ENCODE assay signal across 9 cellular contexts in genomic region chr11:17978553-17979287, GRCh38. TPM values are rescaled to one million over a fixed set of nuclear protein-coding genes. Genes with fewer than 3 reads are reported as not detected.
A peak's percentile ranks its signal among the peaks of the same experiment; 100 is the strongest.
DNase-seq lines count a peak whose midpoint lies in the region; ATAC-seq, FAIRE-seq and TF ChIP-seq lines count a peak whose summit lies in the region.
"Had no signal": no experiment of that assay in that cellular context is flagged by ENCODE, and none has a peak within 500 bp of the region (broad histone marks: within the 10 kb centered on the region; RNA-seq: fewer than 3 reads in every experiment).

No MANE protein-coding gene starts in this region.

- DNase-seq in D721Med (ENCODE audit: insufficient read length, low spot score): no peak
- peak; percentile 51 for DNase-seq in GM20000 (ENCODE audit: low spot score)
- DNase-seq in NCI-H446 treated with DMSO at 0.1 percent for 48 hours (lab: John Stamatoyannopoulos, UW): peak; percentile 3
- no peak for DNase-seq in astrocyte (ENCODE audit: low read depth)
- peak; percentile 81 for DNase-seq in iPS-NIHi11 (ENCODE audit: low spot score)
- DNase-seq in stimulated activated effector memory CD8-positive, alpha-beta T cell treated with anti-CD3 and anti-CD28 coated beads, Interleukin-12 subunit alpha, Interleukin-12 subunit beta, amount 100 ng/mL, for 72 hours (ENCODE audit: low spot score in 2 of 2): no peak
- DNase-seq in T-helper 9 cell: no peak

- H3K36me3 ChIP-seq in astrocyte (ENCODE audit: insufficient read depth, low read length): no peaks in the 10 kb centered on the region

- no peaks in the 10 kb centered on the region for H3K27me3 ChIP-seq in astrocyte (ENCODE audit: insufficient read depth, low read length)

- H3K27ac Mint-ChIP-seq in astrocyte (ENCODE audit: unreplicated experiment): no peak overlapping the region
- H3K27ac Mint-ChIP-seq in stimulated activated effector memory CD8-positive, alpha-beta T cell treated with anti-CD3 and anti-CD28 coated beads, Interleukin-12 subunit alpha, Interleukin-12 subunit beta, amount 100 ng/mL, for 72 hours: no peak overlapping the region

- no peak for FAIRE-seq in D721Med (lab: Jason Lieb, UNC)
- FAIRE-seq in astrocyte (lab: Jason Lieb, UNC): no peak

- H2AFZ ChIP-seq in astrocyte (ENCODE audit: low read depth, low read length): no peak overlapping the region

- H3K36me3 Mint-ChIP-seq in astrocyte (ENCODE audit: low read depth, unreplicated experiment): peaks cover 7% of the 10 kb centered on the region
- peaks cover 28% of the 10 kb centered on the region for H3K36me3 Mint-ChIP-seq in stimulated activated effector memory CD8-positive, alpha-beta T cell treated with anti-CD3 and anti-CD28 coated beads, Interleukin-12 subunit alpha, Interleukin-12 subunit beta, amount 100 ng/mL, for 72 hours

- H3K4me2 ChIP-seq in astrocyte (ENCODE audit: low read length): no peak overlapping the region

- no peaks in the 10 kb centered on the region for H3K9me3 ChIP-seq in astrocyte (ENCODE audit: insufficient read depth, low read depth, low read length)

- H3K79me2 ChIP-seq in astrocyte (ENCODE audit: insufficient read depth, low read length): no peaks in the 10 kb centered on the region

- TF ChIP-seq CTCF in D721Med (IDR thresholded peaks at IDR 0.05; ENCODE audit: insufficient read depth, missing control alignments) (peak; percentile 81), GM20000 (IDR thresholded peaks at IDR 0.05; ENCODE audit: extremely low read depth, missing control alignments) (peak; percentile 27), astrocyte (IDR thresholded peaks at IDR 0.05; ENCODE audit: insufficient read depth, low read depth, low read length) (peak; percentile 71)

- peak; percentile 36 for ATAC-seq in stimulated activated effector memory CD8-positive, alpha-beta T cell treated with anti-CD3 and anti-CD28 coated beads, Interleukin-12 subunit alpha, Interleukin-12 subunit beta, amount 100 ng/mL, for 72 hours
- no peak for ATAC-seq in GM21515 (IDR thresholded peaks at IDR 0.05; ENCODE audit: unreplicated experiment)
- ATAC-seq: naive thymus-derived CD4-positive, alpha-beta T cell had no signal

- H3K4me3 ChIP-seq in astrocyte (ENCODE audit: insufficient read depth, low read depth, low read length): no peak overlapping the region

- H3K9me3 Mint-ChIP-seq in astrocyte (ENCODE audit: unreplicated experiment): no peaks in the 10 kb centered on the region
- H3K9me3 Mint-ChIP-seq in stimulated activated effector memory CD8-positive, alpha-beta T cell treated with anti-CD3 and anti-CD28 coated beads, Interleukin-12 subunit alpha, Interleukin-12 subunit beta, amount 100 ng/mL, for 72 hours: no peaks in the 10 kb centered on the region

- no peak overlapping the region for H3K27ac ChIP-seq in astrocyte (ENCODE audit: low read depth, low read length)

- no peaks in the 10 kb centered on the region for H3K4me1 ChIP-seq in astrocyte (ENCODE audit: insufficient read depth, low read length)

- no peaks in the 10 kb centered on the region for H3K27me3 Mint-ChIP-seq in astrocyte (ENCODE audit: low read depth, unreplicated experiment)
- H3K27me3 Mint-ChIP-seq: naive thymus-derived CD4-positive, alpha-beta T cell had no signal

- no peak overlapping the region for H3K9ac ChIP-seq in astrocyte (ENCODE audit: low read length)

- H4K20me1 ChIP-seq in astrocyte (ENCODE audit: insufficient read depth, low read length): peaks cover 17% of the 10 kb centered on the region

- H3K4me1 Mint-ChIP-seq in astrocyte (ENCODE audit: low read depth, unreplicated experiment): no peaks in the 10 kb centered on the region
- no peaks in the 10 kb centered on the region for H3K4me1 Mint-ChIP-seq in stimulated activated effector memory CD8-positive, alpha-beta T cell treated with anti-CD3 and anti-CD28 coated beads, Interleukin-12 subunit alpha, Interleukin-12 subunit beta, amount 100 ng/mL, for 72 hours

- H3K4me3 Mint-ChIP-seq in astrocyte (ENCODE audit: unreplicated experiment): no peak overlapping the region
- H3K4me3 Mint-ChIP-seq in stimulated activated effector memory CD8-positive, alpha-beta T cell treated with anti-CD3 and anti-CD28 coated beads, Interleukin-12 subunit alpha, Interleukin-12 subunit beta, amount 100 ng/mL, for 72 hours: no peak overlapping the region
- H3K4me3 Mint-ChIP-seq: naive thymus-derived CD4-positive, alpha-beta T cell had no signal

RNA-seq across cellular contexts. Expression of gene SERGEF, which starts 34.1 kb away (rescaled TPM):
- total RNA-seq in astrocyte: 15.6 and 17.6 TPM in 2 replicates

Comparison
In these comparisons a context has a peak if more than half of its experiments do, and no peak if none do; other contexts are left out.
1. DNase-seq: peak in GM20000 (single experiment), NCI-H446 treated with DMSO at 0.1 percent for 48 hours (single experiment) and iPS-NIHi11 (single experiment); none in D721Med (single experiment), astrocyte (single experiment), stimulated activated effector memory CD8-positive, alpha-beta T cell treated with anti-CD3 and anti-CD28 coated beads, Interleukin-12 subunit alpha, Interleukin-12 subunit beta, amount 100 ng/mL, for 72 hours (0 of 2) and T-helper 9 cell (single experiment).
2. CTCF ChIP-seq: peak in every context shown above with its lines; median percentile 81 in D721Med; 71 in astrocyte; 27 in GM20000.